Comparison of ENCODE assay signal across 1 cellular context in the genomic region with DNA sequence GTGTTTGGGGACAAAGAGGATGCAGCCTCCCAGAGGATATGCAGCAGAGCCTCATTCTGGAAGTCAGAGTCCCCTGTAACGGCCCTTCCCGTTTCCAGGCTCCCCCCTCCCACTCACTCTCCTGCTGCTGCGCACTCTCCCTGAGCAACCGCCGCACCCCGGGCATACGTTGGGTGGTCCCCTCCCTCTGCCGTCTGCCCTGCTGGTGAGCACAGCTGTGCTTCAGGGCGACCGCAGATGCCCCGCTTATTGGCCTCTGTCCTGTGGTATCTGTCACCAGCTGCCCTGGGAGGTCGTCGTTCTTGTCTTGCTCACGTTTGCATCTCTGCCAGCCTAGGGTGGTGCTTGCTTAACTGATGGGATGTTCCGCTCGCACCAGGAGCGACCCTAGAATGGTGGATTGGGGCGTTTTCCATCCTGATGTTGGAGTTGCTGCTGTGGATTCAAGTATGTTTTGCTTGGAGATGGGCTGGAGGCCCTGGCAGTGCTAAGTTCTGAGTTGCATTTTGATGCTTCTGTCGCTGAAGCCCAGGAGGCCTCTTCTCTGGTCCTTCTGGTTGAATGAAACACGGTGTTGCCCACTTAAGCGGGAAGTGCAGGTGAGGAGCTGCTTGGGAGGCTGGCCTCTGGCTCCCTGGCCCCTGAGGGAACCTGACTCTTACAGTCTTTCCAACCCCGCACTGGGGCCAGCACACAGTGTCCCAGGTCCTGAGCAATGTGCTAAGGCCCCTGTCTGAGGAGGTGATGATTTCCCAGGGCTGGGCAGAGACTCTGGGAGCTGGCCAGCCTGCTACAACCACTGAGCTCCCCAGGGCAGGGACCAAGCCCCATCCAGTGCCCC.
TF ChIP-seq lines count a peak whose summit lies in the region.

No MANE protein-coding gene starts in this region.

TF ChIP-seq in GM12878, 131 proteins besides CTCF, POLR2A, EP300 and RAD21:
- TF ChIP-seq, protein P1, sequence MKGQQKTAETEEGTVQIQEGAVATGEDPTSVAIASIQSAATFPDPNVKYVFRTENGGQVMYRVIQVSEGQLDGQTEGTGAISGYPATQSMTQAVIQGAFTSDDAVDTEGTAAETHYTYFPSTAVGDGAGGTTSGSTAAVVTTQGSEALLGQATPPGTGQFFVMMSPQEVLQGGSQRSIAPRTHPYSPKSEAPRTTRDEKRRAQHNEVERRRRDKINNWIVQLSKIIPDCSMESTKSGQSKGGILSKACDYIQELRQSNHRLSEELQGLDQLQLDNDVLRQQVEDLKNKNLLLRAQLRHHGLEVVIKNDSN (IDR thresholded peaks at IDR 0.05; ENCODE audit: borderline replicate concordance, extremely low read length, insufficient read depth, low read depth, low read length), result no peak
- no peak for TF ChIP-seq CHD2 (IDR thresholded peaks at IDR 0.05; ENCODE audit: borderline replicate concordance, low read depth, low read length)
- no peak for TF ChIP-seq BMI1 (IDR thresholded peaks at IDR 0.05; ENCODE audit: borderline replicate concordance)
- TF ChIP-seq KLF5 (IDR thresholded peaks at IDR 0.05; ENCODE audit: partially characterized antibody), result no peak
- no peak for TF ChIP-seq LARP7 (IDR thresholded peaks at IDR 0.05)
- TF ChIP-seq, protein P2, sequence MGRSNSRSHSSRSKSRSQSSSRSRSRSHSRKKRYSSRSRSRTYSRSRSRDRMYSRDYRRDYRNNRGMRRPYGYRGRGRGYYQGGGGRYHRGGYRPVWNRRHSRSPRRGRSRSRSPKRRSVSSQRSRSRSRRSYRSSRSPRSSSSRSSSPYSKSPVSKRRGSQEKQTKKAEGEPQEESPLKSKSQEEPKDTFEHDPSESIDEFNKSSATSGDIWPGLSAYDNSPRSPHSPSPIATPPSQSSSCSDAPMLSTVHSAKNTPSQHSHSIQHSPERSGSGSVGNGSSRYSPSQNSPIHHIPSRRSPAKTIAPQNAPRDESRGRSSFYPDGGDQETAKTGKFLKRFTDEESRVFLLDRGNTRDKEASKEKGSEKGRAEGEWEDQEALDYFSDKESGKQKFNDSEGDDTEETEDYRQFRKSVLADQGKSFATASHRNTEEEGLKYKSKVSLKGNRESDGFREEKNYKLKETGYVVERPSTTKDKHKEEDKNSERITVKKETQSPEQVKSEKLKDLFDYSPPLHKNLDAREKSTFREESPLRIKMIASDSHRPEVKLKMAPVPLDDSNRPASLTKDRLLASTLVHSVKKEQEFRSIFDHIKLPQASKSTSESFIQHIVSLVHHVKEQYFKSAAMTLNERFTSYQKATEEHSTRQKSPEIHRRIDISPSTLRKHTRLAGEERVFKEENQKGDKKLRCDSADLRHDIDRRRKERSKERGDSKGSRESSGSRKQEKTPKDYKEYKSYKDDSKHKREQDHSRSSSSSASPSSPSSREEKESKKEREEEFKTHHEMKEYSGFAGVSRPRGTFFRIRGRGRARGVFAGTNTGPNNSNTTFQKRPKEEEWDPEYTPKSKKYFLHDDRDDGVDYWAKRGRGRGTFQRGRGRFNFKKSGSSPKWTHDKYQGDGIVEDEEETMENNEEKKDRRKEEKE (IDR thresholded peaks at IDR 0.05), result no peak
- TF ChIP-seq CBX5 (IDR thresholded peaks at IDR 0.05; ENCODE audit: low read depth), result no peak
- no peak for TF ChIP-seq SP1 (IDR thresholded peaks at IDR 0.05; ENCODE audit: low read depth, low read length)
